ENCODE assay signal across 12 cellular contexts in the genomic region with DNA sequence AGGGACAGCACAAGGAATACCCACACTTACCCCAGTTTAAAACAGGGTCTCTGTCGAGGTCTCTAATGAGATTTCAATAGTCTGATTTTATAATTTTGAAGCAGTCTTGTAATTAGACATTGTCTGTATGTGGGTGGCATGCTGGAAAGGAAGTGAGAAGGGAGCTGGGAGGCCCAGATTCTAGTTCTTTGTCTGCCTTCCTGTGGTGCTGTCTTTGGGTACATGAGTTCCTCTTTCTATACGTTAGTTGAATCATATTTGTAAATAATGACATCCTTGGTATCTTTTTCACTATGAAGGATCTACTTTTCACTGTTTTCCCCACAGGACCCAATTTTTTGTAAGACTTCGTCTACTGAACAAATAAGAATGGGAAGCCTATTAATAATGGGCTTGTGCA. TPM values are rescaled to one million over a fixed set of nuclear protein-coding genes. Genes with fewer than 3 reads are reported as not detected.
DNase-seq lines count a peak whose midpoint lies in the region; ATAC-seq and TF ChIP-seq lines count a peak whose summit lies in the region.
"Had no signal": no experiment of that assay in that cellular context is flagged by ENCODE, and none has a peak within 500 bp of the region (broad histone marks: within the 10 kb centered on the region; RNA-seq: fewer than 3 reads in every experiment).

No MANE protein-coding gene starts in this region.

- H3K27me3 ChIP-seq in right atrium auricular region (no peaks in the 10 kb centered on the region), gastroesophageal sphincter (no peaks in the 10 kb centered on the region)

- intact Hi-C loops in activated B cell treated with CpG ODN at 0.5 μM for 24 hours (cut with micrococcal nuclease), result loop anchor here (2.0 kb wide), 2 partner anchors 42 to 76 kb away; a partner anchor contains a TSS

- no peak for TF ChIP-seq EP300 in gastroesophageal sphincter (IDR thresholded peaks at IDR 0.05)

- POLR2A ChIA-PET in activated B cell treated with CpG ODN at 0.5 μM for 24 hours (lab: Charles Lee), result interaction anchor here (2.4 kb wide), 1 partner anchor 43 kb away, joined by 12 read pairs; a partner anchor contains a TSS
- POLR2A ChIA-PET in naive thymus-derived CD8-positive, alpha-beta T cell (lab: Charles Lee), result no interaction called here

- H3K4me1 ChIP-seq in right atrium auricular region, result no peaks in the 10 kb centered on the region
- no peaks in the 10 kb centered on the region for H3K4me1 ChIP-seq in gastroesophageal sphincter

- H3K4me3 ChIP-seq in right atrium auricular region, result no peak overlapping the region
- no peak overlapping the region for H3K4me3 ChIP-seq in gastroesophageal sphincter

- H3K36me3 Mint-ChIP-seq in activated B cell treated with CpG ODN at 0.5 μM for 24 hours (ENCODE audit: low read depth), result no peaks in the 10 kb centered on the region
- H3K36me3 Mint-ChIP-seq in naive thymus-derived CD8-positive, alpha-beta T cell, result no peaks in the 10 kb centered on the region

- 50 to 77% methylated on average over 3 of the region's 3 CpGs for WGBS in gastroesophageal sphincter (ENCODE audit: low coverage in 1 of 2), 2 donors

- no peaks in the 10 kb centered on the region for H3K9me3 Mint-ChIP-seq in activated B cell treated with CpG ODN at 0.5 μM for 24 hours
- H3K9me3 Mint-ChIP-seq in naive thymus-derived CD8-positive, alpha-beta T cell, result peaks cover 0 to 3% (median 0%) of the 10 kb centered on the region in 9 donors

- H3K36me3 ChIP-seq in right atrium auricular region (no peaks in the 10 kb centered on the region), gastroesophageal sphincter (no peaks in the 10 kb centered on the region)

- no peak overlapping the region for H3K27ac ChIP-seq in right atrium auricular region
- no peak overlapping the region for H3K27ac ChIP-seq in gastroesophageal sphincter

- CTCF ChIA-PET in activated B cell treated with CpG ODN at 0.5 μM for 24 hours (lab: Charles Lee), result interaction anchor here (1.1 to 1.9 kb wide), 5 partner anchors 9 to 82 kb away, joined by 3 to 7 read pairs (median 3); a partner anchor contains a TSS

- no peaks in the 10 kb centered on the region for H3K27me3 Mint-ChIP-seq in activated B cell treated with CpG ODN at 0.5 μM for 24 hours
- H3K27me3 Mint-ChIP-seq in naive thymus-derived CD8-positive, alpha-beta T cell, result peaks cover 0 to 15% (median 2%) of the 10 kb centered on the region in 5 donors

- peak overlapping the region; percentile 24 for H3K4me3 Mint-ChIP-seq in activated B cell treated with CpG ODN at 0.5 μM for 24 hours
- H3K4me3 Mint-ChIP-seq in naive thymus-derived CD8-positive, alpha-beta T cell, result no peak overlapping the region

- peaks cover 24% of the 10 kb centered on the region for H3K4me1 Mint-ChIP-seq in activated B cell treated with CpG ODN at 0.5 μM for 24 hours
- H3K4me1 Mint-ChIP-seq in naive thymus-derived CD8-positive, alpha-beta T cell, result peaks cover 2 to 10% (median 5%) of the 10 kb centered on the region in 4 donors

- peak overlapping the region; percentile 59 for H3K27ac Mint-ChIP-seq in activated B cell treated with CpG ODN at 0.5 μM for 24 hours
- H3K27ac Mint-ChIP-seq in naive thymus-derived CD8-positive, alpha-beta T cell, result no peak overlapping the region

- H3K9me3 ChIP-seq in right atrium auricular region, result no peaks in the 10 kb centered on the region
- no peaks in the 10 kb centered on the region for H3K9me3 ChIP-seq in gastroesophageal sphincter

- TF ChIP-seq POLR2A in gastroesophageal sphincter (IDR thresholded peaks at IDR 0.05), result no peak

- DNase-seq in activated B cell treated with CpG ODN at 0.5 μM for 24 hours (no peak), NCI-H1930 (lab: John Stamatoyannopoulos, UW) (no peak), right atrium auricular region (ENCODE audit: low spot score) (no peak)
- no peak for DNase-seq in naive thymus-derived CD8-positive, alpha-beta T cell
- DNase-seq: DMS79, erythroblast, NCI-H748 treated with DMSO at 0.1 percent for 48 hours had no signal

- TF ChIP-seq CTCF in activated B cell treated with CpG ODN at 0.5 μM for 24 hours (IDR thresholded peaks at IDR 0.05) (no peak), right atrium auricular region (IDR thresholded peaks at IDR 0.05) (no peak), gastroesophageal sphincter (IDR thresholded peaks at IDR 0.05) (no peak)

- ATAC-seq in GM18861 (IDR thresholded peaks at IDR 0.05; ENCODE audit: unreplicated experiment) (peak; percentile 80), GM21619 (IDR thresholded peaks at IDR 0.05; ENCODE audit: unreplicated experiment) (peak; percentile 83), HG03354 (IDR thresholded peaks at IDR 0.05; ENCODE audit: poor library complexity, severe bottlenecking, unreplicated experiment) (peak; percentile 88), activated B cell treated with CpG ODN at 0.5 μM for 24 hours (ENCODE audit: low read depth) (peak; percentile 82), gastroesophageal sphincter (no peak)
- no peak for ATAC-seq in naive thymus-derived CD8-positive, alpha-beta T cell
- ATAC-seq: left lobe of liver had no signal

RNA-seq across cellular contexts. Expression of a gene that starts 42.0 kb away (rescaled TPM):
- total RNA-seq in activated B cell treated with CpG ODN at 0.5 μM for 24 hours (1.9 and 2.4 TPM in 2 replicates), right atrium auricular region (under 1 TPM; 0.30 to 0.98 TPM), gastroesophageal sphincter (10 to 100 TPM in 2 of 4 donors, 1 to 10 TPM in 2; 5.5 to 12.3 (median 8.9) TPM)
- total RNA-seq in naive thymus-derived CD8-positive, alpha-beta T cell, result not detected
- polyA plus RNA-seq in naive thymus-derived CD8-positive, alpha-beta T cell, result not detected

Comparison
In these comparisons a context has a peak if more than half of its experiments do, and no peak if none do; other contexts are left out.
1. ATAC-seq: peak in GM18861 (single experiment), GM21619 (single experiment), HG03354 (single experiment) and activated B cell treated with CpG ODN at 0.5 μM for 24 hours (single experiment); none in gastroesophageal sphincter (single experiment) and naive thymus-derived CD8-positive, alpha-beta T cell (0 of 2).